ENCODE assay signal across 17 cellular contexts in genomic region chr16:23048164-23048563, GRCh38.
A peak's percentile ranks its signal among the peaks of the same experiment; 100 is the strongest.
DNase-seq lines count a peak whose midpoint lies in the region; ATAC-seq, FAIRE-seq and TF ChIP-seq lines count a peak whose summit lies in the region.
"Had no signal": no experiment of that assay in that cellular context is flagged by ENCODE, and none has a peak within 500 bp of the region (broad histone marks: within the 10 kb centered on the region; RNA-seq: fewer than 3 reads in every experiment).

No MANE protein-coding gene starts in this region.

- POLR2A ChIA-PET in A549 (lab: Yijun Ruan, JAX), result no interaction called here

- CTCF ChIA-PET in A549 (lab: Yijun Ruan, JAX), result interaction anchor here (0.6 to 1.5 kb wide), 5 partner anchors 9 to 1518 kb away, joined by 3 to 5 read pairs (median 3); no protein-coding TSS in a partner anchor

- no peak overlapping the region for H3K14ac ChIP-seq in H9 (ENCODE audit: insufficient read depth, low read length)

- H3K18ac ChIP-seq in H9 (ENCODE audit: insufficient read length, low read depth, low read length), result no peak overlapping the region

- H2BK15ac ChIP-seq in H9 (ENCODE audit: low read depth, low read length), result no peak overlapping the region

- no peak overlapping the region for H3K4me2 ChIP-seq in A549
- no peak overlapping the region for H3K4me2 ChIP-seq in H9 (ENCODE audit: insufficient read depth, insufficient read length, low read length)

- H3K23ac ChIP-seq in H9 (ENCODE audit: insufficient read length, low read depth, low read length), result no peak overlapping the region

- no peak overlapping the region for H4K8ac ChIP-seq in H9 (replicated peaks; ENCODE audit: insufficient read length, low read depth, low read length)

- FAIRE-seq in A549 (lab: Jason Lieb, UNC), result no peak
- FAIRE-seq: A204.1 had no signal

- DNase-seq in A549 (ENCODE audit: low read depth in 1 of 2, low spot score in 1 of 2) (peak in 1 of 2 experiments; percentile 18), H9 (no peak), astrocyte of the cerebellum (ENCODE audit: low read depth) (no peak), mesothelial cell of epicardium (ENCODE audit: low spot score in 2 of 2, unreplicated experiment in 2 of 2) (no peak), anterior cingulate cortex (lab: John Stamatoyannopoulos, UW) (no peak), NCI-H748 (lab: John Stamatoyannopoulos, UW; ENCODE audit: unreplicated experiment) (no peak)
- DNase-seq in activated T-cell treated with anti-CD3 and anti-CD28 coated beads, Interleukin-2, amount 50 U/mL, for 4 hours, result no peak
- DNase-seq: COR-L47, MV-4-11, NCI-H1417, NCI-H1930, NCI-H510A treated with DMSO at 0.1 percent for 48 hours, Peyer's patch had no signal

- H4K91ac ChIP-seq in H9 (ENCODE audit: insufficient read length, low read depth, low read length), result no peak overlapping the region

- H2AK5ac ChIP-seq in H9 (ENCODE audit: insufficient read length, low read length), result no peak overlapping the region

- no peak for TF ChIP-seq RAD21 in A549 (conservative IDR thresholded peaks at IDR 0.05 in 1 of 2, IDR thresholded peaks at IDR 0.05 in 1 of 2)

- in situ Hi-C loops in astrocyte of the cerebellum (cut with HindIII; ENCODE audit: low sequenced_read_pairs), result no loop called here

- H3T11ph ChIP-seq in H9 (ENCODE audit: low read length), result no peak overlapping the region

- H2BK20ac ChIP-seq in H9 (ENCODE audit: low read depth, low read length, poor library complexity, severe bottlenecking), result no peak overlapping the region

- no peak overlapping the region for H4K5ac ChIP-seq in H9 (ENCODE audit: insufficient read length, low read depth, low read length)

- H3K9me3 Mint-ChIP-seq in H9, result peaks cover 0 to 4% of the 10 kb centered on the region in 2 experiments; a peak in 1 of 5 replicates
- peaks cover 5% of the 10 kb centered on the region for H3K9me3 Mint-ChIP-seq in mesothelial cell of epicardium
- H3K9me3 Mint-ChIP-seq in activated T-cell treated with anti-CD3 and anti-CD28 coated beads, Interleukin-2, amount 50 U/mL, for 4 hours, result peaks cover 5% of the 10 kb centered on the region

- H3K79me2 ChIP-seq in H9 (ENCODE audit: insufficient read depth, low read length), result no peaks in the 10 kb centered on the region

- no peak overlapping the region for H3K56ac ChIP-seq in H9 (ENCODE audit: insufficient read length, low read depth, low read length)

- no peak overlapping the region for H3K27ac Mint-ChIP-seq in H9
- H3K27ac Mint-ChIP-seq in mesothelial cell of epicardium, result no peak overlapping the region
- H3K27ac Mint-ChIP-seq: CD14-positive monocyte had no signal

- no peaks in the 10 kb centered on the region for H4K20me1 ChIP-seq in H9 (ENCODE audit: control insufficient read depth, insufficient read depth, insufficient read length)

- no peak overlapping the region for H3K4me3 ChIP-seq in A549
- no peak overlapping the region for H3K4me3 ChIP-seq in astrocyte of the cerebellum (ENCODE audit: low read depth, low read length)
- H3K4me3 ChIP-seq: Peyer's patch, SK-N-MC had no signal

- TF ChIP-seq CTCF in A549 (IDR thresholded peaks at IDR 0.05) (no peak), H9 (conservative IDR thresholded peaks at IDR 0.05) (peak; percentile 36), astrocyte of the cerebellum (IDR thresholded peaks at IDR 0.05; ENCODE audit: low read depth, low read length, missing control alignments) (peak; percentile 10), mesothelial cell of epicardium (IDR thresholded peaks at IDR 0.05; ENCODE audit: unreplicated experiment) (peak; percentile 20)

- H3K23me2 ChIP-seq in H9 (ENCODE audit: insufficient read length, low read depth, low read length, poor library complexity, severe bottlenecking), result no peaks in the 10 kb centered on the region

- H3K27me3 ChIP-seq in H9 (ENCODE audit: insufficient read depth, low read length), result no peaks in the 10 kb centered on the region
- H3K27me3 ChIP-seq: Peyer's patch had no signal

- H2BK12ac ChIP-seq in H9 (ENCODE audit: insufficient read length, low read depth, low read length), result no peak overlapping the region

- no peak overlapping the region for H2AFZ ChIP-seq in H9 (ENCODE audit: low read length)

- no peak overlapping the region for H2BK5ac ChIP-seq in H9 (ENCODE audit: insufficient read length, low read length)

- no peak overlapping the region for H3K27ac ChIP-seq in A549
- H3K27ac ChIP-seq in H9 (ENCODE audit: insufficient read length, low read depth, low read length), result no peak overlapping the region
- H3K27ac ChIP-seq: Peyer's patch, SK-N-MC had no signal

- 21% methylated on average over 5 of the region's 5 CpGs for WGBS in A549 (ENCODE audit: missing lambda C conversion rate)
- WGBS in H9 (ENCODE audit: extremely low coverage, insufficient read length, low lambda C conversion rate), result no CpG with 5 or more reads among the region's 5 CpGs

- H3K4me3 Mint-ChIP-seq in H9 (no peak overlapping the region), mesothelial cell of epicardium (no peak overlapping the region)
- H3K4me3 Mint-ChIP-seq in activated T-cell treated with anti-CD3 and anti-CD28 coated beads, Interleukin-2, amount 50 U/mL, for 4 hours, result no peak overlapping the region
- H3K4me3 Mint-ChIP-seq: CD14-positive monocyte had no signal

- no peak overlapping the region for H3K9ac ChIP-seq in H9 (ENCODE audit: extremely low read depth, insufficient read length, low read length)

- H3K36me3 Mint-ChIP-seq in H9 (ENCODE audit: insufficient read depth in 1 of 3, low read depth in 3 of 3) (no peaks in the 10 kb centered on the region), mesothelial cell of epicardium (no peaks in the 10 kb centered on the region)
- no peaks in the 10 kb centered on the region for H3K36me3 Mint-ChIP-seq in activated T-cell treated with anti-CD3 and anti-CD28 coated beads, Interleukin-2, amount 50 U/mL, for 4 hours (ENCODE audit: insufficient read depth)
- H3K36me3 Mint-ChIP-seq: CD14-positive monocyte had no signal

- TF ChIP-seq POLR2A in A549 (IDR thresholded peaks at IDR 0.05; ENCODE audit: low read length), result no peak

- no peak overlapping the region for H3K4ac ChIP-seq in H9 (ENCODE audit: low read depth, low read length)

- H3K9me3 ChIP-seq in A549 (peaks cover 8% of the 10 kb centered on the region; the same call in 2 of the 3 replicates), H9 (ENCODE audit: control insufficient read depth, low read depth, low read length) (no peaks in the 10 kb centered on the region)
- H3K9me3 ChIP-seq: Peyer's patch had no signal

- H3K27me3 Mint-ChIP-seq in H9 (ENCODE audit: low read depth) (peaks cover 4% of the 10 kb centered on the region), mesothelial cell of epicardium (ENCODE audit: low read depth) (peaks cover 38% of the 10 kb centered on the region)
- peaks cover 41% of the 10 kb centered on the region for H3K27me3 Mint-ChIP-seq in activated T-cell treated with anti-CD3 and anti-CD28 coated beads, Interleukin-2, amount 50 U/mL, for 4 hours (ENCODE audit: low read depth)

- peak; percentile 64 to 76; a peak in 4 of 6 replicates for ATAC-seq in A549
- no peak for ATAC-seq in activated T-cell treated with anti-CD3 and anti-CD28 coated beads, Interleukin-2, amount 50 U/mL, for 4 hours
- ATAC-seq: Right ventricle myocardium inferior had no signal

- H3K4me1 ChIP-seq in A549 (no peaks in the 10 kb centered on the region), H9 (ENCODE audit: insufficient read depth, low read length) (no peaks in the 10 kb centered on the region)
- H3K4me1 ChIP-seq: Peyer's patch had no signal

- H2BK120ac ChIP-seq in H9 (ENCODE audit: low read depth, low read length, poor library complexity, severe bottlenecking), result no peak overlapping the region

- TF ChIP-seq EP300 in A549 (IDR thresholded peaks at IDR 0.05), result no peak

- no peaks in the 10 kb centered on the region; a peak in 1 of 4 replicates for H3K4me1 Mint-ChIP-seq in H9
- H3K4me1 Mint-ChIP-seq in mesothelial cell of epicardium, result no peaks in the 10 kb centered on the region
- H3K4me1 Mint-ChIP-seq in activated T-cell treated with anti-CD3 and anti-CD28 coated beads, Interleukin-2, amount 50 U/mL, for 4 hours (ENCODE audit: low read depth), result no peaks in the 10 kb centered on the region
- H3K4me1 Mint-ChIP-seq: CD14-positive monocyte had no signal

- H3K79me1 ChIP-seq in H9 (ENCODE audit: insufficient read depth, low read depth, low read length, poor library complexity, severe bottlenecking), result no peaks in the 10 kb centered on the region

TF ChIP-seq in A549, 52 proteins besides CTCF, POLR2A, EP300 and RAD21 (continues in another document):
- TF ChIP-seq RCOR1 (IDR thresholded peaks at IDR 0.05; ENCODE audit: low read depth, low read length) (no peak), CBX2 (IDR thresholded peaks at IDR 0.05; ENCODE audit: borderline replicate concordance, low read depth) (no peak), EHMT2 (IDR thresholded peaks at IDR 0.05; ENCODE audit: low read depth) (no peak), ZNF302 (CRISPR knock-in tag; IDR thresholded peaks at IDR 0.05) (no peak), TP53 (CRISPR knock-in tag; IDR thresholded peaks at IDR 0.05) (no peak), CHD2 (IDR thresholded peaks at IDR 0.05; ENCODE audit: low read length, partially characterized antibody) (no peak), ESRRA (IDR thresholded peaks at IDR 0.05; ENCODE audit: borderline replicate concordance, low read length) (no peak), RARB (CRISPR knock-in tag; IDR thresholded peaks at IDR 0.05) (no peak), FOSB (CRISPR knock-in tag; IDR thresholded peaks at IDR 0.05) (no peak), POLR2AphosphoS2 (conservative IDR thresholded peaks at IDR 0.05; ENCODE audit: low read length) (no peak), PHF8 (IDR thresholded peaks at IDR 0.05; ENCODE audit: borderline replicate concordance, low read depth) (no peak), HOXA7 (CRISPR knock-in tag; IDR thresholded peaks at IDR 0.05) (no peak), MAX (IDR thresholded peaks at IDR 0.05) (no peak), MAFK (IDR thresholded peaks at IDR 0.05; ENCODE audit: partially characterized antibody) (no peak)
- TF ChIP-seq, protein P1, sequence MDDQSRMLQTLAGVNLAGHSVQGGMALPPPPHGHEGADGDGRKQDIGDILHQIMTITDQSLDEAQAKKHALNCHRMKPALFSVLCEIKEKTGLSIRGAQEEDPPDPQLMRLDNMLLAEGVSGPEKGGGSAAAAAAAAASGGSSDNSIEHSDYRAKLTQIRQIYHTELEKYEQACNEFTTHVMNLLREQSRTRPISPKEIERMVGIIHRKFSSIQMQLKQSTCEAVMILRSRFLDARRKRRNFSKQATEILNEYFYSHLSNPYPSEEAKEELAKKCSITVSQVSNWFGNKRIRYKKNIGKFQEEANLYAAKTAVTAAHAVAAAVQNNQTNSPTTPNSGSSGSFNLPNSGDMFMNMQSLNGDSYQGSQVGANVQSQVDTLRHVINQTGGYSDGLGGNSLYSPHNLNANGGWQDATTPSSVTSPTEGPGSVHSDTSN (IDR thresholded peaks at IDR 0.05), result no peak

Comparison
In these comparisons a context has a peak if more than half of its experiments do, and no peak if none do; other contexts are left out.
1. ATAC-seq: peak in A549 (2 of 2); none in activated T-cell treated with anti-CD3 and anti-CD28 coated beads, Interleukin-2, amount 50 U/mL, for 4 hours (0 of 2).